19 cellular contexts compared by ENCODE assay signal in the genomic region with DNA sequence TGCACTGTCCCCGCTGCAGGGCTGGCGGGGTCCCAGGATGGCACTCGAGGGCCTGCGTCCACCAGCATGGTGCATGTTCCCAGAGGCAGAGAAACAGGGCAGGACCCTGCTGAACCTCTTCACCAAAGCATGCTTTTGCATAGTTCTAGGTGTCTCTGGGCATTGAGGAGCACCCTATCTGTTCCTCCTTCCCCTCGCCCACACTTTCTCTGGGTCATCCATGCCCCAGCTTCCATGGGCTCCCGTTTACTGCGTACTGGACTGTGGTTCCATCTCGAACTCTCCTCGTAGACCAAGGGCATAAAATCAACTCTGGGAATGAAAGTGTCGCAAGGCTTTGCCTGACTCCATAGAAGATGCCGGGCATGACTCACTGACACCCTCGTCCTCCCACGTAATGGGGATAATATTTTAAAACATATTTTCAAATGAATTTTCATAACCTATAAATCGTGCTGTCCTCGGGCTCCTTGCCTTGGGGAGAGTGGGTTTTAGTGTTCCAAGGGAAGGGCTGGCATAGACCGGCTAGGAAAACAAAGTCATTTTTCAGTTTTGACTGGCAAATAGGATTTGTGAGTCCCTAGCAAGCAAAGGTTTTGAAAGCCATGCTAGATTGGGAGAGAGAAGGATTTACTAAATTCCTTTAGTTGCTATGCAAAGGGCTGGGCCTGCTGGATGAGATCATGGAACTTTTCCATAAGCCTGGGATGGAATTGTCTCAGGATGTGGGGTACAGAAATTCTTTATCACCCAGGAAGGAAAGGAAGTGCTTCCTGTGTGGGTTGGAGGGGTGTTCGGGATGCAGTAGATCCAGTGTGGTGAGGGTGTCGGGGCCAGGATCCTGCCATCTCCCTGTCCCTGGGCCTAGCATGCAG.
DNase-seq lines count a peak whose midpoint lies in the region; TF ChIP-seq lines count a peak whose summit lies in the region.
"Had no signal": no experiment of that assay in that cellular context is flagged by ENCODE, and none has a peak within 500 bp of the region (broad histone marks: within the 10 kb centered on the region; RNA-seq: fewer than 3 reads in every experiment).

No MANE protein-coding gene starts in this region.

- H3K27me3 ChIP-seq in esophagus muscularis mucosa: no peaks in the 10 kb centered on the region
- H3K27me3 ChIP-seq in Caco-2 (replicated peaks; ENCODE audit: control insufficient read depth, insufficient read depth, low read length): no peaks in the 10 kb centered on the region
- H3K27me3 ChIP-seq: BE2C, Peyer's patch had no signal

- no peak for TF ChIP-seq CTCF in esophagus muscularis mucosa (IDR thresholded peaks at IDR 0.05)
- TF ChIP-seq CTCF in nephron (IDR thresholded peaks at IDR 0.05; ENCODE audit: unreplicated experiment in 3 of 3): no peak
- no peak for TF ChIP-seq CTCF in Caco-2 (IDR thresholded peaks at IDR 0.05; ENCODE audit: insufficient read depth in 1 of 2, low read depth in 1 of 2, low read length in 1 of 2, severe bottlenecking in 1 of 2, unreplicated experiment in 1 of 2)
- TF ChIP-seq CTCF in GM13976 (IDR thresholded peaks at IDR 0.05; ENCODE audit: borderline replicate concordance, control extremely low read depth, extremely low read depth, insufficient read depth, missing control alignments): no peak

- H3K36me3 ChIP-seq in esophagus muscularis mucosa: no peaks in the 10 kb centered on the region
- no peaks in the 10 kb centered on the region for H3K36me3 ChIP-seq in Caco-2 (ENCODE audit: control insufficient read depth, insufficient read depth, low read length)
- H3K36me3 ChIP-seq: BE2C, Peyer's patch had no signal

- H3K4me1 ChIP-seq in esophagus muscularis mucosa: no peaks in the 10 kb centered on the region
- no peaks in the 10 kb centered on the region for H3K4me1 ChIP-seq in Caco-2
- H3K4me1 ChIP-seq: Peyer's patch had no signal

- H3K4me3 Mint-ChIP-seq in nephron: no peak overlapping the region
- no peak overlapping the region for H3K4me3 Mint-ChIP-seq in Caco-2 (ENCODE audit: unreplicated experiment)
- H3K4me3 Mint-ChIP-seq: CD4-positive, CD25-positive, alpha-beta regulatory T cell had no signal

- H3K4me3 ChIP-seq in esophagus muscularis mucosa: no peak overlapping the region
- no peak overlapping the region for H3K4me3 ChIP-seq in Caco-2 (ENCODE audit: low read depth, low read length)
- H3K4me3 ChIP-seq: Peyer's patch had no signal

- CTCF ChIA-PET in Caco-2 (lab: Charles Lee): no interaction called here

- WGBS in esophagus muscularis mucosa: 90% methylated on average over 18 of the region's 18 CpGs

- in situ Hi-C loops in GM13976 (cut with MboI; ENCODE audit: low sequenced_read_pairs, unreplicated experiment): no loop called here

- H3K27ac ChIP-seq in esophagus muscularis mucosa (replicated peaks in 1 of 4): no peak overlapping the region
- H3K27ac ChIP-seq: Peyer's patch had no signal

- no TSS peak for BruUV-seq in Caco-2 (replicated peaks; lab: Mats Ljungman, UMichigan)

- POLR2A ChIA-PET in Caco-2 (lab: Charles Lee): no interaction called here

- H3K27ac Mint-ChIP-seq in nephron: peak overlapping the region; percentile 42 to 68 (median 44)
- no peak overlapping the region for H3K27ac Mint-ChIP-seq in Caco-2 (ENCODE audit: unreplicated experiment)

- H3K4me1 Mint-ChIP-seq in nephron (peaks cover 15% of the 10 kb centered on the region), Caco-2 (ENCODE audit: low read depth, unreplicated experiment) (peaks cover 11% of the 10 kb centered on the region)
- H3K4me1 Mint-ChIP-seq: CD4-positive, CD25-positive, alpha-beta regulatory T cell had no signal

- H3K9me3 Mint-ChIP-seq in nephron: no peaks in the 10 kb centered on the region
- no peaks in the 10 kb centered on the region for H3K9me3 Mint-ChIP-seq in Caco-2 (ENCODE audit: unreplicated experiment)

- intact Hi-C loops in esophagus muscularis mucosa (cut with DNase I) (no loop called here), Caco-2 (cut with micrococcal nuclease; ENCODE audit: unreplicated experiment) (no loop called here)

- no peaks in the 10 kb centered on the region for H3K9me3 ChIP-seq in esophagus muscularis mucosa
- H3K9me3 ChIP-seq in Caco-2: no peaks in the 10 kb centered on the region
- H3K9me3 ChIP-seq: BE2C, Peyer's patch had no signal

- H3K36me3 Mint-ChIP-seq in nephron (ENCODE audit: low read depth): no peaks in the 10 kb centered on the region
- no peaks in the 10 kb centered on the region for H3K36me3 Mint-ChIP-seq in Caco-2 (ENCODE audit: insufficient read depth, unreplicated experiment)
- H3K36me3 Mint-ChIP-seq: CD4-positive, CD25-positive, alpha-beta regulatory T cell had no signal

- TF ChIP-seq POLR2A in esophagus muscularis mucosa (IDR thresholded peaks at IDR 0.05; ENCODE audit: low read depth): no peak

- H3K27me3 Mint-ChIP-seq in nephron (ENCODE audit: low read depth) (peaks cover 19% of the 10 kb centered on the region), Caco-2 (ENCODE audit: insufficient read depth, unreplicated experiment) (peaks cover 6% of the 10 kb centered on the region)
- H3K27me3 Mint-ChIP-seq: CD4-positive, CD25-positive, alpha-beta regulatory T cell had no signal

- no peak for TF ChIP-seq EP300 in esophagus muscularis mucosa (IDR thresholded peaks at IDR 0.05)

- DNase-seq in activated CD8-positive, alpha-beta memory T cell treated with anti-CD3 and anti-CD28 coated beads for 24 hours: peak; percentile 17
- no peak for DNase-seq in activated CD8-positive, alpha-beta memory T cell treated with anti-CD3 and anti-CD28 coated beads, Interleukin-2, amount 50 U/mL, for 48 hours
- DNase-seq in esophagus muscularis mucosa (ENCODE audit: extremely low spot score) (peak; percentile 81), AG20443 (ENCODE audit: low spot score) (no peak), Caco-2 (no peak), GM13976 (ENCODE audit: low spot score) (no peak)
- DNase-seq in stimulated activated CD4-positive, alpha-beta T cell treated with anti-CD3 and anti-CD28 coated beads, Interleukin-2, amount 100 ng/mL, for 24 hours: no peak
- DNase-seq: 8988T; BE2C; CD4-positive, CD25-positive, alpha-beta regulatory T cell; COR-L47; GOT3; NCI-H1092 treated with DMSO at 0.1 percent for 48 hours; NCI-H146; NCI-H2029 treated with DMSO at 0.1 percent for 48 hours; NK-92 treated with Interleukin-12 subunit alpha and Interleukin-12 subunit beta, amount 100 ng/mL, for 24 hours; Peyer's patch; Right ventricle myocardium superior had no signal

Comparison
In these comparisons a context has a peak if more than half of its experiments do, and no peak if none do; other contexts are left out.
1. DNase-seq: peak in activated CD8-positive, alpha-beta memory T cell treated with anti-CD3 and anti-CD28 coated beads for 24 hours (single experiment) and esophagus muscularis mucosa (single experiment); none in activated CD8-positive, alpha-beta memory T cell treated with anti-CD3 and anti-CD28 coated beads, Interleukin-2, amount 50 U/mL, for 48 hours (single experiment), stimulated activated CD4-positive, alpha-beta T cell treated with anti-CD3 and anti-CD28 coated beads, Interleukin-2, amount 100 ng/mL, for 24 hours (0 of 2), AG20443 (single experiment), Caco-2 (0 of 2) and GM13976 (single experiment).